In the genomic region with DNA sequence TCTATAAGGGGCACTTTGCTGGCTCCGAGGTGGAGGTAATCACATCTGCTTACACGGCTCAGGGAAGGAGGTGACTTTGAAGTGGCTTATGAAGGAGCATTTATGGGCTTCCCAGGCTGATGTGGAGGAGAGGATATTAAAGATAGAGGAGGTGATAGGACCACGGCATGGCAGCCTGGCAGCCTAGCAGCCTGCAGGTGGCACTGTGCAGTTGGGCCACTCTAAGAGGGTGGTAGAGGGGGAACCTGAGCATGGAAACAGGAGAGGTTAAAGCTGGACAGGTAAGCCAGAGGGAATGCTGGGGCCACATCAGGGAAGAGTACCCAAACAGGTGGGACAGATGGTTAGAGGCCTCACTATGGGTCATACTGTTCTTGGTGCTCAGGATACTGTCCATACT, we compare ENCODE assay signal across 1 cellular context.
TF ChIP-seq lines count a peak whose summit lies in the region.

No MANE protein-coding gene starts in this region.

TF ChIP-seq in SK-N-SH, 30 proteins besides CTCF, POLR2A, EP300 and RAD21 (continued from another document):
- no peak for TF ChIP-seq RXRA (IDR thresholded peaks at IDR 0.05; ENCODE audit: borderline replicate concordance, low read depth)
- no peak for TF ChIP-seq TEAD4 (IDR thresholded peaks at IDR 0.05; ENCODE audit: borderline replicate concordance, insufficient read depth)
- no peak for TF ChIP-seq FOXJ3 (CRISPR knock-in tag; IDR thresholded peaks at IDR 0.05)
- TF ChIP-seq YY1 (IDR thresholded peaks at IDR 0.05; ENCODE audit: low read depth): no peak
- TF ChIP-seq, protein P1, sequence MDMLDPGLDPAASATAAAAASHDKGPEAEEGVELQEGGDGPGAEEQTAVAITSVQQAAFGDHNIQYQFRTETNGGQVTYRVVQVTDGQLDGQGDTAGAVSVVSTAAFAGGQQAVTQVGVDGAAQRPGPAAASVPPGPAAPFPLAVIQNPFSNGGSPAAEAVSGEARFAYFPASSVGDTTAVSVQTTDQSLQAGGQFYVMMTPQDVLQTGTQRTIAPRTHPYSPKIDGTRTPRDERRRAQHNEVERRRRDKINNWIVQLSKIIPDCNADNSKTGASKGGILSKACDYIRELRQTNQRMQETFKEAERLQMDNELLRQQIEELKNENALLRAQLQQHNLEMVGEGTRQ (IDR thresholded peaks at IDR 0.05; ENCODE audit: borderline replicate concordance, low read depth, low read length): no peak
- TF ChIP-seq RCOR1 (IDR thresholded peaks at IDR 0.05; ENCODE audit: low read length): no peak
